ENCODE assay signal across 9 cellular contexts in genomic region chr20:49603209-49603627, GRCh38. TPM values are rescaled to one million over a fixed set of nuclear protein-coding genes. Genes with fewer than 3 reads are reported as not detected.
DNase-seq lines count a peak whose midpoint lies in the region; ATAC-seq, FAIRE-seq and TF ChIP-seq lines count a peak whose summit lies in the region.
"Had no signal": no experiment of that assay in that cellular context is flagged by ENCODE, and none has a peak within 500 bp of the region (broad histone marks: within the 10 kb centered on the region; RNA-seq: fewer than 3 reads in every experiment).

No MANE protein-coding gene starts in this region.

- H3K23me2 ChIP-seq in H1 (ENCODE audit: low read depth, low read length), result no peaks in the 10 kb centered on the region

- no peak overlapping the region for H3K18ac ChIP-seq in H1 (ENCODE audit: extremely low read depth, low read length)

- no peak overlapping the region for H3K27ac Mint-ChIP-seq in CD4-positive, alpha-beta memory T cell

- intact Hi-C loops in CD4-positive, alpha-beta memory T cell (cut with micrococcal nuclease), result no loop called here

- H3K27me3 Mint-ChIP-seq in CD4-positive, alpha-beta memory T cell, result peaks cover under 1 to 4% of the 10 kb centered on the region in 2 donors

- H2BK5ac ChIP-seq in H1 (ENCODE audit: low read depth, low read length), result no peak overlapping the region

- no peak overlapping the region for H2BK12ac ChIP-seq in H1 (ENCODE audit: low read depth, low read length)

- CTCF ChIA-PET in H1 (lab: Charles Lee; ENCODE audit: partially characterized antibody), result interaction anchor here (0.6 to 23.7 kb wide), 27 partner anchors 9 to 301 kb away, joined by 3 to 665 read pairs (median 4); no protein-coding TSS in a partner anchor
- CTCF ChIA-PET in CD4-positive, alpha-beta memory T cell (lab: Charles Lee; ENCODE audit: partially characterized antibody), result interaction anchor here (1.4 to 2.1 kb wide), 2 partner anchors 62 to 243 kb away, joined by 5 to 7 read pairs; no protein-coding TSS in a partner anchor

- H4K91ac ChIP-seq in H1 (replicated peaks; ENCODE audit: insufficient read length, low read length), result no peak overlapping the region

- no peak overlapping the region for H3K14ac ChIP-seq in H1 (ENCODE audit: insufficient read length)

- H3K4me3 ChIP-seq in GM12864 (ENCODE audit: low read depth, low read length) (no peak overlapping the region), H1 (ENCODE audit: extremely low read depth in 1 of 4, insufficient read depth in 2 of 4, low read depth in 3 of 4, low read length in 4 of 4) (no peak overlapping the region)
- no peak overlapping the region for H3K4me3 ChIP-seq in CD4-positive, alpha-beta memory T cell (ENCODE audit: low read length in 2 of 2)
- H3K4me3 ChIP-seq: spleen had no signal

- H3K9ac ChIP-seq in H1 (replicated peaks in 1 of 4; ENCODE audit: extremely low read depth in 1 of 4, low read depth in 3 of 4, low read length in 3 of 4), result no peak overlapping the region

- no peak overlapping the region for H3K56ac ChIP-seq in H1 (replicated peaks; ENCODE audit: insufficient read length, low read depth, low read length)

- TF ChIP-seq CTCF in GM12864 (IDR thresholded peaks at IDR 0.05; ENCODE audit: low read depth, low read length, missing control alignments) (peak; percentile 21), H1 (IDR thresholded peaks at IDR 0.05; ENCODE audit: control extremely low read depth in 1 of 3, insufficient read depth in 1 of 3, low read depth in 1 of 3, low read length in 3 of 3) (peak; percentile 71 to 77 (median 71)), omental fat pad (IDR thresholded peaks at IDR 0.05) (no peak)

- peak; percentile 34 for ATAC-seq in omental fat pad (ENCODE audit: low FRiP score)
- no peak for ATAC-seq in HG03095 (IDR thresholded peaks at IDR 0.05; ENCODE audit: unreplicated experiment)

- H3K79me1 ChIP-seq in H1 (ENCODE audit: low read depth, low read length), result no peaks in the 10 kb centered on the region

- no peak overlapping the region for H3K4me2 ChIP-seq in H1 (ENCODE audit: insufficient read depth in 1 of 2, low read depth in 2 of 2, low read length in 2 of 2)

- no peak overlapping the region for H3K27ac ChIP-seq in H1 (ENCODE audit: low read depth, low read length)
- no peak overlapping the region for H3K27ac ChIP-seq in CD4-positive, alpha-beta memory T cell (ENCODE audit: low read depth, low read length)
- H3K27ac ChIP-seq: spleen had no signal

- no peak overlapping the region for H2AK5ac ChIP-seq in H1 (ENCODE audit: low read depth, low read length)

- peaks cover 0 to under 1% (median 0%) of the 10 kb centered on the region in 4 donors for H3K4me1 Mint-ChIP-seq in CD4-positive, alpha-beta memory T cell

- no peaks in the 10 kb centered on the region for H3K27me3 ChIP-seq in H1 (replicated peaks in 1 of 4; ENCODE audit: control insufficient read depth in 3 of 4, extremely low read depth in 1 of 4, insufficient read depth in 3 of 4, low read length in 3 of 4)
- H3K27me3 ChIP-seq in CD4-positive, alpha-beta memory T cell (ENCODE audit: insufficient read depth, low read length), result no peaks in the 10 kb centered on the region

- H4K8ac ChIP-seq in H1 (ENCODE audit: extremely low read depth, insufficient read depth, low read length), result peak overlapping the region; percentile 16; the same call in 1 of the 2 replicates

- H2BK15ac ChIP-seq in H1 (ENCODE audit: low read length), result no peak overlapping the region

- H3K36me3 Mint-ChIP-seq in CD4-positive, alpha-beta memory T cell, result no peaks in the 10 kb centered on the region

- WGBS in H1 (ENCODE audit: extremely low coverage in 1 of 2, insufficient coverage in 1 of 2, insufficient read length in 1 of 2, insufficient replicate concordance in 2 of 2, low coverage in 1 of 2, low lambda C conversion rate in 2 of 2, missing lambda C conversion rate in 1 of 2), 2 experiments, result 68% methylated on average over 11 of the region's 11 CpGs; no CpG with 5 or more reads in 1 of the 2 experiments

- H2BK120ac ChIP-seq in H1 (replicated peaks; ENCODE audit: low read depth, low read length), result no peak overlapping the region

- H4K20me1 ChIP-seq in H1 (replicated peaks in 1 of 2; ENCODE audit: control insufficient read depth in 1 of 2, insufficient read depth in 2 of 2, low read length in 2 of 2), result no peaks in the 10 kb centered on the region

- H2BK20ac ChIP-seq in H1 (ENCODE audit: low read length), result no peak overlapping the region

- TF ChIP-seq RAD21 in H1 (IDR thresholded peaks at IDR 0.05 in 1 of 2, conservative IDR thresholded peaks at IDR 0.05 in 1 of 2; ENCODE audit: low read depth in 2 of 2, low read length in 2 of 2), result peak; percentile 57 to 66

- H3K9me3 ChIP-seq in H1 (ENCODE audit: insufficient read depth in 2 of 2, low read depth in 1 of 2, low read length in 1 of 2), result no peaks in the 10 kb centered on the region
- no peaks in the 10 kb centered on the region for H3K9me3 ChIP-seq in CD4-positive, alpha-beta memory T cell (ENCODE audit: control insufficient read depth in 1 of 2, low read length in 2 of 2)

- FAIRE-seq in H1 (lab: Jason Lieb, UNC), result no peak

- no peaks in the 10 kb centered on the region for H3K79me2 ChIP-seq in H1 (ENCODE audit: control insufficient read depth in 1 of 2, insufficient read depth in 2 of 2, low read length in 2 of 2)

- TF ChIP-seq POLR2A in H1 (IDR thresholded peaks at IDR 0.05; ENCODE audit: control extremely low read depth in 1 of 2, low read depth in 2 of 2, low read length in 2 of 2), result no peak

- H2AFZ ChIP-seq in H1 (ENCODE audit: low read length), result no peak overlapping the region

- POLR2A ChIA-PET in H1 (lab: Charles Lee; ENCODE audit: partially characterized antibody), result no interaction called here
- POLR2A ChIA-PET in CD4-positive, alpha-beta memory T cell (lab: Charles Lee; ENCODE audit: partially characterized antibody), result no interaction called here

- no peak for DNase-seq in GM12864 (ENCODE audit: low read depth)
- DNase-seq in MV-4-11 (lab: John Stamatoyannopoulos, UW), result peak; percentile 26
- no peak for DNase-seq in H1 (ENCODE audit: low read depth in 1 of 2, low spot score in 2 of 2)
- no peak for DNase-seq in omental fat pad (ENCODE audit: low spot score)
- no peak for DNase-seq in CD4-positive, alpha-beta memory T cell
- no peak for DNase-seq in activated T-cell treated with anti-CD3 and anti-CD28 coated beads, Interleukin-2, amount 50 U/mL, for 1 hour
- DNase-seq: activated CD8-positive, alpha-beta memory T cell treated with anti-CD3 and anti-CD28 coated beads, Interleukin-2, amount 50 U/mL, for 48 hours; spleen had no signal

- no peak for TF ChIP-seq EP300 in H1 (IDR thresholded peaks at IDR 0.05; ENCODE audit: borderline replicate concordance in 1 of 2, low read depth in 2 of 2, low read length in 2 of 2)

- H4K5ac ChIP-seq in H1 (ENCODE audit: insufficient read length, low read depth, low read length), result no peak overlapping the region

- H3K23ac ChIP-seq in H1 (ENCODE audit: insufficient read length), result no peak overlapping the region

- H3K4me1 ChIP-seq in H1 (replicated peaks in 1 of 4; ENCODE audit: control insufficient read depth in 3 of 4, insufficient read depth in 4 of 4, low read length in 3 of 4), result no peaks in the 10 kb centered on the region
- H3K4me1 ChIP-seq in CD4-positive, alpha-beta memory T cell (ENCODE audit: insufficient read depth, low read length), result no peaks in the 10 kb centered on the region
- H3K4me1 ChIP-seq: spleen had no signal

- no peak overlapping the region for H3K4ac ChIP-seq in H1 (replicated peaks; ENCODE audit: insufficient read length, low read depth, low read length)

- no peaks in the 10 kb centered on the region for H3K36me3 ChIP-seq in H1 (ENCODE audit: control insufficient read depth in 2 of 4, insufficient read depth in 4 of 4, low read length in 3 of 4)
- no peaks in the 10 kb centered on the region for H3K36me3 ChIP-seq in CD4-positive, alpha-beta memory T cell (ENCODE audit: insufficient read depth, low read length)
- H3K36me3 ChIP-seq: spleen had no signal

- no peak overlapping the region for H3K4me3 Mint-ChIP-seq in CD4-positive, alpha-beta memory T cell

- no peaks in the 10 kb centered on the region for H3K9me3 Mint-ChIP-seq in CD4-positive, alpha-beta memory T cell

TF ChIP-seq in H1, 55 proteins besides CTCF, POLR2A, EP300 and RAD21:
- TF ChIP-seq MAX (IDR thresholded peaks at IDR 0.05) (peak; percentile 57; the same call in 1 of the 2 replicates), KDM5A (IDR thresholded peaks at IDR 0.05; ENCODE audit: low read length) (no peak)

RNA-seq across cellular contexts. Expression of gene PTGIS, which starts 35.3 kb away (rescaled TPM):
- total RNA-seq in H1 (2021; fragmentation: NEBNext Ultra II Directional; extraction: Animal tissue kit (Norgen Biotek cat#: 25700)), result 35.5 and 40.2 TPM in 2 replicates
- polyA plus RNA-seq in H1 (2011; rRNA removed), result 29.9 and 44.0 TPM in 2 replicates
- polyA plus RNA-seq in H1 (2011; cell fraction: cytosol; rRNA removed), result 29.9 TPM
- 37.9 TPM for polyA plus RNA-seq in H1 (2011; cell fraction: nucleus; rRNA removed)
- 22.4 to 30.7 TPM (median 23.3 TPM) in 4 replicates for polyA plus RNA-seq in H1 (2012, experiment 1 of 2)
- 22.9 TPM for polyA plus RNA-seq in H1 (2012, experiment 2 of 2)
- 23.7 TPM for polyA plus RNA-seq in H1 (2013, experiment 1 of 2)
- polyA plus RNA-seq in H1 (2013, experiment 2 of 2), result 26.0 TPM
- polyA minus RNA-seq in H1 (2011; rRNA and poly(A)+ RNA removed), result 34.2 and 40.8 TPM in 2 replicates
- 28.5 TPM for polyA minus RNA-seq in H1 (2011; cell fraction: cytosol; rRNA and poly(A)+ RNA removed)
- 16.2 TPM for polyA minus RNA-seq in H1 (2011; cell fraction: nucleus; rRNA and poly(A)+ RNA removed)
- 100 to 1,000 TPM in 3 of 4 donors, 10 to 100 TPM in 1; 77.7 to 229 (median 113) TPM for total RNA-seq in omental fat pad
- not detected for total RNA-seq in CD4-positive, alpha-beta memory T cell
- polyA plus RNA-seq in CD4-positive, alpha-beta memory T cell, result not detected

Comparison
In these comparisons a context has a peak if more than half of its experiments do, and no peak if none do; other contexts are left out.
1. CTCF ChIP-seq: peak in GM12864 (single experiment) and H1 (3 of 3); none in omental fat pad (0 of 3).
2. RNA of gene PTGIS, which starts 35.3 kb away (total RNA-seq): 77.7 to 229 TPM in omental fat pad and 35.5 to 40.2 TPM in H1; not detected in CD4-positive, alpha-beta memory T cell; every median in the first group is over 10 times any median in the second.